In the genomic region with DNA sequence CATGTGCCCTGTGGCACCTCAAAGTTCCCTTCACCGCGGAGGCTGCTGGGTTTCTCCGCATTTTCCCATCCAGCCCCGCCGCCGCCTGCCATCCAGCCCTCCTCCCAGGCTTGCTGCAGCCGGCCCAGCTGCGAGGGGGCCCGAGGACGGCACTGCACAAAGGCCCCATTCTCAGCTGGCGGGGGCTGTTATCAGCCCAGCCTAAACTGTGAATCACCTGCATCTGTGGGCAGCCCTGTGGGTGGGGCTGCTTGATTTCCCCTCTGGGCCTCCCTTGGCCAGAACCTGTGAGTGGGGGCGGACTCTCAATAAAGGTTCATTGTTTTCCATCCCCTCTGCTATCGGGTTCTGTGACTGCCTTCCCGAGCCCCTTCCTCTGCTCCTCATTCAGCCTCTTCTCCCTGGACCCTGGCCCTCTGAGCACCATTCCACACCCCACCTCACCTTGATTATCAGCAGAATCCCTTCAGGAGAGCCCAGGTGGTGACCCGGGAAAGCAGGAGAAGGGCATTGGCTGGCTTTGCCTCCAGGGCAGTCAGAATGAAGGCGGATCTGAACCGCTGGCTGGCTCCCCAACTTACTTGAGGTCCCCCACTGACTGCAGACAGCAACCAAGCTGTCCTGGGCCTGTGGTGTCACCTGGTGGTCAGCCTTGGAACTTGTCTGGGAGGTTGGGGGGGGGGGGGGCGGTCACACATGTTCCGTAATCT, we compare ENCODE assay signal across 12 cellular contexts.
DNase-seq lines count a peak whose midpoint lies in the region; ATAC-seq, FAIRE-seq and TF ChIP-seq lines count a peak whose summit lies in the region.
"Had no signal": no experiment of that assay in that cellular context is flagged by ENCODE, and none has a peak within 500 bp of the region (broad histone marks: within the 10 kb centered on the region; RNA-seq: fewer than 3 reads in every experiment).

No MANE protein-coding gene starts in this region.

- DNase-seq in natural killer cell treated with Interleukin-12 subunit alpha and Interleukin-12 subunit beta and Interleukin-15 and Interleukin-18, amount 100 ng/mL, for 72 hours (ENCODE audit: low spot score): peak; percentile 39
- no peak for DNase-seq in natural killer cell
- DNase-seq in cardiac fibroblast (ENCODE audit: low read depth in 2 of 2): no peak
- peak; percentile 65 for DNase-seq in HepG2 (ENCODE audit: low spot score)
- no peak for DNase-seq in type B pancreatic cell (ENCODE audit: extremely low spot score, unreplicated experiment)
- no peak for DNase-seq in NCI-H187 (lab: John Stamatoyannopoulos, UW)
- DNase-seq in GM23248: no peak
- no peak for DNase-seq in GM19238 (ENCODE audit: insufficient read length, low spot score)
- DNase-seq: activated T-cell treated with anti-CD3 and anti-CD28 coated beads, Interleukin-2, amount 50 U/mL, for 72 hours; dermis blood vessel endothelial cell; NCI-H2227 treated with DMSO at 0.1 percent for 48 hours; T-helper 1 cell had no signal

- no peaks in the 10 kb centered on the region for H3K27me3 ChIP-seq in HepG2 (ENCODE audit: control insufficient read depth in 1 of 2, insufficient read depth in 2 of 2, low read length in 2 of 2)
- H3K27me3 ChIP-seq in GM23248 (replicated peaks; ENCODE audit: insufficient read depth): no peaks in the 10 kb centered on the region

- peaks cover 8% of the 10 kb centered on the region for H3K36me3 Mint-ChIP-seq in natural killer cell treated with Interleukin-12 subunit alpha and Interleukin-12 subunit beta and Interleukin-15 and Interleukin-18, amount 100 ng/mL, for 72 hours
- H3K36me3 Mint-ChIP-seq in natural killer cell (peaks cover 8% of the 10 kb centered on the region), type B pancreatic cell (peaks cover 3% of the 10 kb centered on the region)

- TF ChIP-seq RAD21 in HepG2 (CRISPR knock-in tag; IDR thresholded peaks at IDR 0.05): peak; percentile 72

- H4K20me1 ChIP-seq in HepG2 (ENCODE audit: insufficient read depth, low read length) (no peaks in the 10 kb centered on the region), GM23248 (ENCODE audit: insufficient read depth) (no peaks in the 10 kb centered on the region)

- H3K79me2 ChIP-seq in HepG2 (ENCODE audit: insufficient read depth, low read length) (no peaks in the 10 kb centered on the region), GM23248 (ENCODE audit: insufficient read depth) (no peaks in the 10 kb centered on the region)

- 93% methylated on average over 19 of the region's 19 CpGs for WGBS in HepG2 (ENCODE audit: low lambda C conversion rate)
- 92% methylated on average over 17 to 19 of the region's 19 CpGs for WGBS in GM23248 (ENCODE audit: low coverage in 1 of 2, low lambda C conversion rate in 2 of 2, missing lambda C conversion rate in 2 of 2), 2 experiments

- H3K4me1 ChIP-seq in HepG2 (ENCODE audit: insufficient read depth, low read length) (peaks cover 77% of the 10 kb centered on the region), GM23248 (ENCODE audit: insufficient read depth) (peaks cover 10% of the 10 kb centered on the region)

- H3K27ac Mint-ChIP-seq in natural killer cell treated with Interleukin-12 subunit alpha and Interleukin-12 subunit beta and Interleukin-15 and Interleukin-18, amount 100 ng/mL, for 72 hours: no peak overlapping the region
- H3K27ac Mint-ChIP-seq in natural killer cell (no peak overlapping the region), type B pancreatic cell (no peak overlapping the region)
- H3K27ac Mint-ChIP-seq: activated T-cell treated with anti-CD3 and anti-CD28 coated beads, Interleukin-2, amount 50 U/mL, for 72 hours had no signal

- no peak overlapping the region for H3K4me2 ChIP-seq in HepG2 (ENCODE audit: low read depth, low read length)
- no peak overlapping the region for H3K4me2 ChIP-seq in GM23248 (ENCODE audit: unreplicated experiment)

- BruUV-seq in HepG2 (replicated peaks; lab: Mats Ljungman, UMichigan): no TSS peak

- H2AFZ ChIP-seq in HepG2 (ENCODE audit: low read length) (no peak overlapping the region), GM23248 (no peak overlapping the region)

- no peak for TF ChIP-seq POLR2A in HepG2 (IDR thresholded peaks at IDR 0.05; ENCODE audit: insufficient read depth in 1 of 2, low read depth in 2 of 2, low read length in 2 of 2)

- CTCF ChIA-PET in HepG2 (lab: Yijun Ruan, JAX; ENCODE audit: low intra/inter-chr PET ratio, low total read pairs): interaction anchor here (1.2 to 2.7 kb wide), 4 partner anchors 42 to 163 kb away, joined by 4 to 25 read pairs (median 16); no protein-coding TSS in a partner anchor

- in situ Hi-C loops in HepG2 (cut with HindIII; ENCODE audit: extremely low pct_ligation_motif_present, low pct_unique_long_range_greater_than_20kb) (loop anchor here (5.0 to 10.0 kb wide), 3 partner anchors 45 to 463 kb away; no protein-coding TSS in a partner anchor), GM23248 (cut with MboI) (no loop called here)

- no peak overlapping the region for H3K27ac ChIP-seq in HepG2 (ENCODE audit: extremely low read length, insufficient read depth, low read length)
- H3K27ac ChIP-seq in GM23248: no peak overlapping the region

- intact Hi-C loops in natural killer cell (cut with micrococcal nuclease) (no loop called here), HepG2 (cut with micrococcal nuclease; ENCODE audit: unreplicated experiment) (loop anchor here (1.0 to 5.0 kb wide), 5 partner anchors 43 to 460 kb away; a partner anchor contains a TSS)

- H3K4me1 Mint-ChIP-seq in natural killer cell treated with Interleukin-12 subunit alpha and Interleukin-12 subunit beta and Interleukin-15 and Interleukin-18, amount 100 ng/mL, for 72 hours (ENCODE audit: low read depth in 2 of 2): peaks cover 9 to 17% of the 10 kb centered on the region in 2 donors
- H3K4me1 Mint-ChIP-seq in natural killer cell (peaks cover 16 to 22% of the 10 kb centered on the region in 2 donors), type B pancreatic cell (ENCODE audit: unreplicated experiment) (peaks cover 32% of the 10 kb centered on the region)

- no peak for TF ChIP-seq CTCF in natural killer cell (IDR thresholded peaks at IDR 0.05)
- peak; percentile 35 for TF ChIP-seq CTCF in cardiac fibroblast (IDR thresholded peaks at IDR 0.05; ENCODE audit: low read depth, low read length)
- TF ChIP-seq CTCF in HepG2 (CRISPR knock-in tag; IDR thresholded peaks at IDR 0.05): peak; percentile 80
- TF ChIP-seq CTCF in type B pancreatic cell (conservative IDR thresholded peaks at IDR 0.05): peak; percentile 66

- no peak overlapping the region for H3K4me3 Mint-ChIP-seq in natural killer cell treated with Interleukin-12 subunit alpha and Interleukin-12 subunit beta and Interleukin-15 and Interleukin-18, amount 100 ng/mL, for 72 hours
- no peak overlapping the region for H3K4me3 Mint-ChIP-seq in natural killer cell
- no peak overlapping the region for H3K4me3 Mint-ChIP-seq in type B pancreatic cell
- H3K4me3 Mint-ChIP-seq: activated T-cell treated with anti-CD3 and anti-CD28 coated beads, Interleukin-2, amount 50 U/mL, for 72 hours had no signal

- H3K9me3 ChIP-seq in HepG2 (ENCODE audit: low read length) (peaks cover 15% of the 10 kb centered on the region), GM23248 (ENCODE audit: low read depth) (peaks cover 4% of the 10 kb centered on the region)

- no peaks in the 10 kb centered on the region for H3K9me2 ChIP-seq in GM23248 (ENCODE audit: insufficient read depth)

- H3K9ac ChIP-seq in HepG2 (ENCODE audit: insufficient read depth, low read depth, low read length) (no peak overlapping the region), GM23248 (no peak overlapping the region)

- no peak for ATAC-seq in natural killer cell treated with Interleukin-12 subunit alpha and Interleukin-12 subunit beta and Interleukin-15 and Interleukin-18, amount 100 ng/mL, for 72 hours
- ATAC-seq in natural killer cell (no peak), HepG2 (no peak)
- ATAC-seq: activated T-cell treated with anti-CD3 and anti-CD28 coated beads, Interleukin-2, amount 50 U/mL, for 72 hours had no signal

- no peak for FAIRE-seq in HepG2 (lab: Jason Lieb, UNC)

- POLR2A ChIA-PET in HepG2 (lab: Yijun Ruan, JAX): interaction anchor here (1.0 to 4.0 kb wide), 6 partner anchors 16 to 92 kb away, joined by 3 to 35 read pairs (median 4); no protein-coding TSS in a partner anchor

- H3K27me3 Mint-ChIP-seq in natural killer cell treated with Interleukin-12 subunit alpha and Interleukin-12 subunit beta and Interleukin-15 and Interleukin-18, amount 100 ng/mL, for 72 hours: no peaks in the 10 kb centered on the region
- H3K27me3 Mint-ChIP-seq in natural killer cell (ENCODE audit: low read depth in 2 of 2) (no peaks in the 10 kb centered on the region), type B pancreatic cell (no peaks in the 10 kb centered on the region)

- H3K9me3 Mint-ChIP-seq in natural killer cell treated with Interleukin-12 subunit alpha and Interleukin-12 subunit beta and Interleukin-15 and Interleukin-18, amount 100 ng/mL, for 72 hours: peaks cover 5% of the 10 kb centered on the region
- H3K9me3 Mint-ChIP-seq in natural killer cell: peaks cover 3 to 7% of the 10 kb centered on the region in 2 donors
- H3K9me3 Mint-ChIP-seq in type B pancreatic cell: no peaks in the 10 kb centered on the region

- H3K36me3 ChIP-seq in HepG2 (replicated peaks in 1 of 2; ENCODE audit: control insufficient read depth in 1 of 2, insufficient read depth in 2 of 2, low read length in 2 of 2) (no peaks in the 10 kb centered on the region), GM23248 (ENCODE audit: low read depth) (no peaks in the 10 kb centered on the region)

- H3F3A ChIP-seq in GM23248 (ENCODE audit: insufficient read depth): 0 out of 2 replicates have a peak, but pooled peaks cover 4% of the 10 kb centered on the region

- TF ChIP-seq EP300 in HepG2 (IDR thresholded peaks at IDR 0.05; ENCODE audit: low read depth in 2 of 2, low read length in 2 of 2) (peak in 1 of 2 experiments; percentile 21; a peak in 1 of 4 replicates), HepG2 (CRISPR knock-in tag; IDR thresholded peaks at IDR 0.05; ENCODE audit: borderline replicate concordance) (peak; percentile 40; the same call in 1 of the 2 replicates)

- H3K4me3 ChIP-seq in cardiac fibroblast (replicated peaks in 1 of 2; ENCODE audit: low read depth in 2 of 2, low read length in 2 of 2) (no peak overlapping the region), HepG2 (replicated peaks in 1 of 3; ENCODE audit: insufficient read depth in 1 of 3, low read depth in 2 of 3, low read length in 3 of 3) (no peak overlapping the region), GM23248 (no peak overlapping the region)

TF ChIP-seq in HepG2, 621 proteins besides CTCF, POLR2A, EP300 and RAD21 (continues in another document):
- no peak for TF ChIP-seq LCORL (IDR thresholded peaks at IDR 0.05)
- TF ChIP-seq LCORL (CRISPR knock-in tag; IDR thresholded peaks at IDR 0.05): peak; percentile 51; the same call in 1 of the 2 replicates
- peak; percentile 29 for TF ChIP-seq HNRNPLL (IDR thresholded peaks at IDR 0.05; ENCODE audit: low read depth, low read length, poor library complexity, severe bottlenecking)
- TF ChIP-seq PRPF4 (IDR thresholded peaks at IDR 0.05; ENCODE audit: low read depth, low read length, poor library complexity, severe bottlenecking): peak; percentile 93
- no peak for TF ChIP-seq SOX6 (IDR thresholded peaks at IDR 0.05)
- TF ChIP-seq SOX6 (CRISPR knock-in tag; IDR thresholded peaks at IDR 0.05): peak; percentile 53

Comparison
In these comparisons a context has a peak if more than half of its experiments do, and no peak if none do; other contexts are left out.
1. DNase-seq: peak in natural killer cell treated with Interleukin-12 subunit alpha and Interleukin-12 subunit beta and Interleukin-15 and Interleukin-18, amount 100 ng/mL, for 72 hours (single experiment) and HepG2 (single experiment); none in natural killer cell (single experiment), cardiac fibroblast (0 of 2), type B pancreatic cell (single experiment), NCI-H187 (0 of 2), GM23248 (single experiment) and GM19238 (single experiment).